In the genomic region with DNA sequence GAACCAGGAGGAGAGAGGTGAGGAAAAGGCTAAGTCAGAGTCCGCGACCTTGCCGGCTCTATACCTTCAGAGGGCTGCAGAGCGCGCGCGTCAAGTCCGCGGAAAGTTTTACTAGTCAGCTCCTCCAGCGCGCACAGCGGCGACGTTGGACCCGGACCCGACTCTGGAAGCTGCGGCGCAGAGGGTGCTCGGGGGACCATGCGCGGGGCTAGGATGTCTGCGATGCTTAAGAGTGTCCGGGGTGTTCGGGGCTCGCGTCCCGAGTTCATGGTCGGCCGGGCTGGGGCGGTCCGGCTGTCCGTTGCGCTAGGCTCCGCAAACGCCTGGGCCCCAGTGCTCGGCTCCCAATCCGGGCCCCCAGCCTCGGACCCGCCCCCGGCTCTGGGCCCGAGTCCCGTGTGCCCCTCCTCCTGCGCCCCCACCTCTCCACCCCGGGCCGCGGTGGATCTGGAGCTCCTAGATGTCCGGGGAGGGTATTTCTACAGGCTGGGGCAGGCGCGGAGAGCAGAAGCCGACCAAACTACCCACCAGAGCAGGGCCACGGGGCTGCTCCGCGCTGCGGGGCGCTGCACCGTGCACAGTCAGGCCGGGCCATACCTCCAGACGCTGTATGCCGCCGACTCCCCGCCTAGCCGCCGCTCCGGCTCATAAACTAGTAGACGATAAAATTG, we compare ENCODE assay signal across 8 cellular contexts. TPM values are rescaled to one million over a fixed set of nuclear protein-coding genes. Genes with fewer than 3 reads are reported as not detected.
A peak's percentile ranks its signal among the peaks of the same experiment; 100 is the strongest.
DNase-seq lines count a peak whose midpoint lies in the region; ATAC-seq, FAIRE-seq and TF ChIP-seq lines count a peak whose summit lies in the region.

A gene with protein sequence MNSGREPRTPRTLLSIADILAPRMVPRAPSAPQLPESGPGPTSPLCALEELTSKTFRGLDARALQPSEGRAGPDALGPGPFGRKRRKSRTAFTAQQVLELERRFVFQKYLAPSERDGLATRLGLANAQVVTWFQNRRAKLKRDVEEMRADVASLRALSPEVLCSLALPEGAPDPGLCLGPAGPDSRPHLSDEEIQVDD (minus strand): TSS at position 335 of the 671 bp plus-strand sequence. CDS start 66 bp downstream, at position 269.

- WGBS in HUES64 = 1% methylated on average over 65 of the region's 65 CpGs

- H3K27ac ChIP-seq in HUES64 (ENCODE audit: low read depth, low read length) (no peak within 1 kb of the TSS), keratinocyte (ENCODE audit: control insufficient read depth, insufficient read depth, low read length) (no peak within 1 kb of the TSS), SJCRH30 (no peak within 1 kb of the TSS), caudate nucleus (ENCODE audit: low read depth, low read length) (no peak within 1 kb of the TSS), tibial artery (no peak within 1 kb of the TSS)

- peak within 1 kb of the TSS; percentile 41 for H2AFZ ChIP-seq in keratinocyte (ENCODE audit: control insufficient read depth, low read length)

- peak; percentile 51 for DNase-seq in activated naive CD8-positive, alpha-beta T cell treated with anti-CD3 and anti-CD28 coated beads for 36 hours
- DNase-seq in keratinocyte (ENCODE audit: low read depth, low spot score) (no peak), SJCRH30 (no peak), caudate nucleus (lab: John Stamatoyannopoulos, UW) (no peak), tibial artery (no peak), omental fat pad (ENCODE audit: low spot score) (no peak)

- no peaks in the 10 kb centered on the region for H3K9me1 ChIP-seq in keratinocyte (ENCODE audit: control insufficient read depth, extremely low read depth, insufficient read depth, low read length)

- no peaks in the 10 kb centered on the region for H4K20me1 ChIP-seq in keratinocyte (ENCODE audit: control insufficient read depth, extremely low read depth, insufficient read depth, low read length)

- peak within 1 kb of the TSS; percentile 65 for H3K27ac Mint-ChIP-seq in activated naive CD8-positive, alpha-beta T cell treated with anti-CD3 and anti-CD28 coated beads for 36 hours
- H3K27ac Mint-ChIP-seq in stimulated activated memory B cell treated with anti-CD40 and anti-IgM and Interleukin-4, amounts not matched to agents 10 μg/mL and 1 μg/mL and 100 μg/mL, for 72 hours = peak within 1 kb of the TSS; percentile 2

- dilution Hi-C loops in keratinocyte (cut with MboI; ENCODE audit: extremely low pct_ligation_motif_present, low sequenced_read_pairs) = no loop called here

- no peaks in the 10 kb centered on the region for H3K79me2 ChIP-seq in keratinocyte (ENCODE audit: control insufficient read depth, insufficient read depth, low read length)

- peaks cover 32% of the 10 kb centered on the region for H3K4me1 Mint-ChIP-seq in activated naive CD8-positive, alpha-beta T cell treated with anti-CD3 and anti-CD28 coated beads for 36 hours
- H3K4me1 Mint-ChIP-seq in stimulated activated memory B cell treated with anti-CD40 and anti-IgM and Interleukin-4, amounts not matched to agents 10 μg/mL and 1 μg/mL and 100 μg/mL, for 72 hours = peaks cover 56% of the 10 kb centered on the region

- no peak for FAIRE-seq in keratinocyte (lab: Jason Lieb, UNC)

- no peaks in the 10 kb centered on the region for H3K9me3 Mint-ChIP-seq in activated naive CD8-positive, alpha-beta T cell treated with anti-CD3 and anti-CD28 coated beads for 36 hours
- H3K9me3 Mint-ChIP-seq in stimulated activated memory B cell treated with anti-CD40 and anti-IgM and Interleukin-4, amounts not matched to agents 10 μg/mL and 1 μg/mL and 100 μg/mL, for 72 hours = no peaks in the 10 kb centered on the region

- peak within 1 kb of the TSS; percentile 69 for H3K4me2 ChIP-seq in keratinocyte (ENCODE audit: control insufficient read depth, extremely low read depth, insufficient read depth, low read depth, low read length)

- H3K27me3 ChIP-seq in HUES64 (ENCODE audit: insufficient read depth, low read length) (peaks cover 96% of the 10 kb centered on the region), keratinocyte (ENCODE audit: control insufficient read depth, extremely low read depth, insufficient read depth, low read length) (peaks cover 41% of the 10 kb centered on the region), SJCRH30 (no peaks in the 10 kb centered on the region), tibial artery (peaks cover 0 to 68% of the 10 kb centered on the region in 2 donors)

- H3K4me3 Mint-ChIP-seq in activated naive CD8-positive, alpha-beta T cell treated with anti-CD3 and anti-CD28 coated beads for 36 hours = peak within 1 kb of the TSS; percentile 73
- H3K4me3 Mint-ChIP-seq in stimulated activated memory B cell treated with anti-CD40 and anti-IgM and Interleukin-4, amounts not matched to agents 10 μg/mL and 1 μg/mL and 100 μg/mL, for 72 hours = peak within 1 kb of the TSS; percentile 74

- H3K36me3 ChIP-seq in HUES64 (ENCODE audit: insufficient read depth, low read length) = no peaks in the 10 kb centered on the region
- peaks cover 0 to 4% of the 10 kb centered on the region in 2 experiments for H3K36me3 ChIP-seq in keratinocyte (ENCODE audit: control insufficient read depth in 2 of 2, extremely low read depth in 1 of 2, insufficient read depth in 2 of 2, low read length in 2 of 2)
- peaks cover under 1% of the 10 kb centered on the region; the same call in 1 of the 2 replicates for H3K36me3 ChIP-seq in SJCRH30
- H3K36me3 ChIP-seq in tibial artery = peaks cover 0 to 4% (median 0%) of the 10 kb centered on the region in 3 donors

- H3K9ac ChIP-seq in HUES64 (ENCODE audit: low read depth, low read length) = peak within 1 kb of the TSS; percentile 22
- H3K9ac ChIP-seq in keratinocyte (ENCODE audit: control insufficient read depth, extremely low read depth, insufficient read depth, low read length) = peak within 1 kb of the TSS; percentile 33

- intact Hi-C loops in tibial artery (cut with DNase I; ENCODE audit: low total_unique reads) = no loop called here

- peaks cover 70% of the 10 kb centered on the region for H3K27me3 Mint-ChIP-seq in activated naive CD8-positive, alpha-beta T cell treated with anti-CD3 and anti-CD28 coated beads for 36 hours
- peaks cover 56% of the 10 kb centered on the region for H3K27me3 Mint-ChIP-seq in stimulated activated memory B cell treated with anti-CD40 and anti-IgM and Interleukin-4, amounts not matched to agents 10 μg/mL and 1 μg/mL and 100 μg/mL, for 72 hours

- no peak for TF ChIP-seq CTCF in keratinocyte (optimal IDR thresholded peaks at IDR 0.05 in 1 of 3, IDR thresholded peaks at IDR 0.05 in 1 of 3, conservative IDR thresholded peaks at IDR 0.05 in 1 of 3; ENCODE audit: extremely low read depth in 1 of 3, insufficient read depth in 2 of 3, low read length in 3 of 3)
- no peak for TF ChIP-seq CTCF in tibial artery (IDR thresholded peaks at IDR 0.05)
- no peak for TF ChIP-seq CTCF in omental fat pad (IDR thresholded peaks at IDR 0.05)

- H3K36me3 Mint-ChIP-seq in activated naive CD8-positive, alpha-beta T cell treated with anti-CD3 and anti-CD28 coated beads for 36 hours = peaks cover 5% of the 10 kb centered on the region
- H3K36me3 Mint-ChIP-seq in stimulated activated memory B cell treated with anti-CD40 and anti-IgM and Interleukin-4, amounts not matched to agents 10 μg/mL and 1 μg/mL and 100 μg/mL, for 72 hours = peaks cover 4% of the 10 kb centered on the region

- ATAC-seq in stimulated activated memory B cell treated with anti-CD40 and anti-IgM and Interleukin-4, amounts not matched to agents 10 μg/mL and 1 μg/mL and 100 μg/mL, for 72 hours = no peak
- ATAC-seq in omental fat pad (ENCODE audit: low FRiP score) = no peak

- peak within 1 kb of the TSS; percentile 46 for H3K4me3 ChIP-seq in HUES64 (ENCODE audit: low read length)
- H3K4me3 ChIP-seq in keratinocyte (ENCODE audit: control insufficient read depth in 2 of 3, extremely low read depth in 1 of 3, insufficient read depth in 2 of 3, low read depth in 1 of 3, low read length in 3 of 3) = peak within 1 kb of the TSS; percentile 9 to 53 (median 26)
- no peak within 1 kb of the TSS for H3K4me3 ChIP-seq in SJCRH30
- H3K4me3 ChIP-seq in tibial artery = peak within 1 kb of the TSS in 1 of 2 donors; percentile 37

- H3K4me1 ChIP-seq in HUES64 (ENCODE audit: insufficient read depth, low read length) (peaks cover 21% of the 10 kb centered on the region), keratinocyte (ENCODE audit: control insufficient read depth, extremely low read depth, insufficient read depth, low read length) (peaks cover 33% of the 10 kb centered on the region), SJCRH30 (no peaks in the 10 kb centered on the region), tibial artery (peaks cover 0 to 43% (median 34%) of the 10 kb centered on the region in 4 donors)

- H3K9me3 ChIP-seq in HUES64 (ENCODE audit: insufficient read depth, low read depth, low read length) (no peaks in the 10 kb centered on the region), keratinocyte (ENCODE audit: control insufficient read depth, low read depth, low read length) (no peaks in the 10 kb centered on the region), SJCRH30 (replicated peaks) (no peaks in the 10 kb centered on the region), tibial artery (no peaks in the 10 kb centered on the region)

RNA-seq across cellular contexts. Expression of the gene that starts here (rescaled TPM):
- polyA plus RNA-seq in HUES64 (2013, experiment 1 of 2) = not detected
- not detected for polyA plus RNA-seq in HUES64 (2013, experiment 2 of 2)
- total RNA-seq in activated naive CD8-positive, alpha-beta T cell treated with anti-CD3 and anti-CD28 coated beads for 36 hours = under 1 TPM in 1 of 2 experiments, not detected in 1; 0.18 TPM
- 0.09 to 0.11 TPM (median 0.10 TPM) in 3 replicates for polyA plus RNA-seq in keratinocyte
- polyA plus RNA-seq in keratinocyte (2011; ENCODE audit: low read depth) = not detected
- polyA plus RNA-seq in keratinocyte (2011; cell fraction: cytosol; rRNA removed) = 0.07 and 0.26 TPM in 2 replicates
- 0.28 and 0.53 TPM in 2 replicates for polyA plus RNA-seq in keratinocyte (2011; cell fraction: nucleus; rRNA removed)
- 0.09 and 0.44 TPM in 2 replicates for polyA plus RNA-seq in keratinocyte (2012; ENCODE audit: low replicate concordance)
- 0.89 TPM in 1 of 3 replicates, not detected in the others for polyA minus RNA-seq in keratinocyte
- not detected for polyA minus RNA-seq in keratinocyte (2011; cell fraction: cytosol; rRNA and poly(A)+ RNA removed)
- not detected in 2 replicates for polyA minus RNA-seq in keratinocyte (2011; cell fraction: nucleus; rRNA and poly(A)+ RNA removed)
- 0.58 and 1.3 TPM in 2 replicates for total RNA-seq in SJCRH30 (2014; rRNA removed; shearing (Covaris generic))
- total RNA-seq in omental fat pad = 1 to 10 TPM in 3 of 4 donors, under 1 TPM in 1; 0.79 to 5.6 (median 1.3) TPM

Comparison
In these comparisons a context has a peak if more than half of its experiments do, and no peak if none do; other contexts are left out.
1. Peak in DNase-seq in activated naive CD8-positive, alpha-beta T cell treated with anti-CD3 and anti-CD28 coated beads for 36 hours; RNA of the gene not detected or under 1 TPM.